10 cellular contexts compared by ENCODE assay signal in genomic region chr14:22491683-22492483, GRCh38.
DNase-seq lines count a peak whose midpoint lies in the region; ATAC-seq, FAIRE-seq and TF ChIP-seq lines count a peak whose summit lies in the region.
"Had no signal": no experiment of that assay in that cellular context is flagged by ENCODE, and none has a peak within 500 bp of the region (broad histone marks: within the 10 kb centered on the region; RNA-seq: fewer than 3 reads in every experiment).

No MANE protein-coding gene starts in this region.

- no peak for DNase-seq in GM12891 (ENCODE audit: insufficient read length, low spot score)
- DNase-seq in OCI-LY7 (ENCODE audit: low spot score), result no peak
- DNase-seq in memory B cell (ENCODE audit: low spot score in 2 of 2), result peak in 1 of 2 donors; percentile 26
- no peak for DNase-seq in GM23248
- no peak for DNase-seq in tibial nerve (ENCODE audit: low spot score in 2 of 2)
- no peak for DNase-seq in mesenteric fat pad (ENCODE audit: low spot score)
- DNase-seq in NCI-H510A treated with DMSO at 0.1 percent for 48 hours (lab: John Stamatoyannopoulos, UW), result no peak
- DNase-seq: GF-D8, left lung had no signal

- peak overlapping the region; percentile 49 for H3K4me3 Mint-ChIP-seq in memory B cell

- H3K4me2 ChIP-seq in OCI-LY7 (ENCODE audit: low read length), result peak overlapping the region; percentile 67
- no peak overlapping the region for H3K4me2 ChIP-seq in GM23248 (ENCODE audit: unreplicated experiment)

- no peaks in the 10 kb centered on the region for H3K9me3 ChIP-seq in OCI-LY7 (ENCODE audit: low read length)
- H3K9me3 ChIP-seq in GM23248 (ENCODE audit: low read depth), result no peaks in the 10 kb centered on the region
- H3K9me3 ChIP-seq in tibial nerve, result no peaks in the 10 kb centered on the region
- H3K9me3 ChIP-seq: left lung had no signal

- peaks cover 98% of the 10 kb centered on the region for H3K4me1 ChIP-seq in OCI-LY7 (ENCODE audit: insufficient read depth, low read length, poor library complexity, severe bottlenecking)
- peaks cover 8% of the 10 kb centered on the region for H3K4me1 ChIP-seq in GM23248 (ENCODE audit: insufficient read depth)
- peaks cover 0 to 32% (median 0%) of the 10 kb centered on the region in 4 donors for H3K4me1 ChIP-seq in tibial nerve
- H3K4me1 ChIP-seq: left lung had no signal

- H3K27me3 ChIP-seq in GM23248 (replicated peaks; ENCODE audit: insufficient read depth) (peaks cover 70% of the 10 kb centered on the region), tibial nerve (no peaks in the 10 kb centered on the region)

- no peaks in the 10 kb centered on the region for H3K9me3 Mint-ChIP-seq in memory B cell

- POLR2A ChIA-PET in OCI-LY7 (lab: Charles Lee), result interaction anchor here (0.5 to 4.1 kb wide), 13 partner anchors 11 to 424 kb away, joined by 3 to 31 read pairs (median 4); no protein-coding TSS in a partner anchor

- peak overlapping the region; percentile 51 for H3K27ac ChIP-seq in OCI-LY7 (ENCODE audit: low read depth, low read length, poor library complexity, severe bottlenecking)
- no peak overlapping the region for H3K27ac ChIP-seq in GM23248
- peak overlapping the region in 2 of 4 donors; percentile 3 to 16 for H3K27ac ChIP-seq in tibial nerve

- ATAC-seq in GM19452 (IDR thresholded peaks at IDR 0.05; ENCODE audit: unreplicated experiment) (peak; percentile 31), memory B cell (ENCODE audit: low read depth) (peak; percentile 65)

- intact Hi-C loops in OCI-LY7 (cut with micrococcal nuclease; ENCODE audit: unreplicated experiment), result loop anchor here (2.0 kb wide), 1 partner anchor 65 kb away; no protein-coding TSS in a partner anchor

- peak overlapping the region; percentile 46 for H3K4me3 ChIP-seq in OCI-LY7 (ENCODE audit: low read depth, low read length, poor library complexity, severe bottlenecking)
- H3K4me3 ChIP-seq in GM23248, result no peak overlapping the region
- H3K4me3 ChIP-seq in tibial nerve, result no peak overlapping the region
- H3K4me3 ChIP-seq: left lung had no signal

- peak overlapping the region; percentile 49; the same call in 1 of the 2 replicates for H2AFZ ChIP-seq in OCI-LY7 (ENCODE audit: low read length)
- H2AFZ ChIP-seq in GM23248, result no peak overlapping the region

- no peak overlapping the region for H3K9ac ChIP-seq in GM23248

- H3K36me3 ChIP-seq in OCI-LY7 (ENCODE audit: insufficient read depth, low read length) (no peaks in the 10 kb centered on the region), GM23248 (ENCODE audit: low read depth) (no peaks in the 10 kb centered on the region), tibial nerve (no peaks in the 10 kb centered on the region)
- H3K36me3 ChIP-seq: left lung had no signal

- peaks cover 21% of the 10 kb centered on the region for H3K27me3 Mint-ChIP-seq in memory B cell

- H3K9me2 ChIP-seq in OCI-LY7 (ENCODE audit: insufficient read depth, low read length) (no peaks in the 10 kb centered on the region), GM23248 (ENCODE audit: insufficient read depth) (no peaks in the 10 kb centered on the region)

- no peaks in the 10 kb centered on the region for H4K20me1 ChIP-seq in OCI-LY7 (ENCODE audit: insufficient read depth, low read length)
- H4K20me1 ChIP-seq in GM23248 (ENCODE audit: insufficient read depth), result no peaks in the 10 kb centered on the region

- BruUV-seq in OCI-LY7 (replicated peaks; lab: Mats Ljungman, UMichigan), result no TSS peak

- TF ChIP-seq POLR2A in GM12891 (IDR thresholded peaks at IDR 0.05; ENCODE audit: low read depth, low read length) (peak; percentile 63), tibial nerve (IDR thresholded peaks at IDR 0.05) (no peak)

- TF ChIP-seq EP300 in tibial nerve (IDR thresholded peaks at IDR 0.05), result no peak

- peak overlapping the region; percentile 96 for H3K27ac Mint-ChIP-seq in memory B cell

- CTCF ChIA-PET in OCI-LY7 (lab: Charles Lee; ENCODE audit: unreplicated experiment), result interaction anchor here (0.8 kb wide), 1 partner anchor 15 kb away, joined by 3 read pairs; no protein-coding TSS in a partner anchor

- H3F3A ChIP-seq in GM23248 (ENCODE audit: insufficient read depth), result no peaks in the 10 kb centered on the region

- peaks cover 71% of the 10 kb centered on the region for H3K4me1 Mint-ChIP-seq in memory B cell

- in situ Hi-C loops in GM23248 (cut with MboI), result no loop called here

- no peak for TF ChIP-seq CTCF in OCI-LY7 (conservative IDR thresholded peaks at IDR 0.05; ENCODE audit: low read length)
- no peak for TF ChIP-seq CTCF in tibial nerve (IDR thresholded peaks at IDR 0.05)

- peak; percentile 89 for FAIRE-seq in GM12891 (lab: Jason Lieb, UNC)

- H3K79me2 ChIP-seq in OCI-LY7 (ENCODE audit: insufficient read depth, low read depth, low read length) (no peaks in the 10 kb centered on the region), GM23248 (ENCODE audit: insufficient read depth) (no peaks in the 10 kb centered on the region)

- no peaks in the 10 kb centered on the region for H3K36me3 Mint-ChIP-seq in memory B cell

- 57 to 62% methylated on average over 10 of the region's 10 CpGs for WGBS in GM23248 (ENCODE audit: low coverage in 1 of 2, low lambda C conversion rate in 2 of 2, missing lambda C conversion rate in 2 of 2), 2 experiments
- 49 to 56% methylated on average over 10 of the region's 10 CpGs for WGBS in tibial nerve, 2 donors

TF ChIP-seq in GM12891, 5 proteins besides CTCF, POLR2A, EP300 and RAD21:
- no peak for TF ChIP-seq SPI1 (IDR thresholded peaks at IDR 0.05; ENCODE audit: low read depth, low read length)
- no peak for TF ChIP-seq PAX5 (IDR thresholded peaks at IDR 0.05; ENCODE audit: insufficient read depth, low read length, severe bottlenecking)
- TF ChIP-seq POU2F2 (IDR thresholded peaks at IDR 0.05; ENCODE audit: low read depth, low read length), result peak; percentile 50; the same call in 1 of the 2 replicates
- 0 out of 2 replicates have a peak, but pooled peaks have one; percentile 44 for TF ChIP-seq TAF1 (IDR thresholded peaks at IDR 0.05; ENCODE audit: low read depth, low read length)
- peak; percentile 21; the same call in 1 of the 2 replicates for TF ChIP-seq POLR2AphosphoS5 (IDR thresholded peaks at IDR 0.05; ENCODE audit: low read depth, low read length)
